9 cellular contexts compared by ENCODE assay signal in the genomic region with DNA sequence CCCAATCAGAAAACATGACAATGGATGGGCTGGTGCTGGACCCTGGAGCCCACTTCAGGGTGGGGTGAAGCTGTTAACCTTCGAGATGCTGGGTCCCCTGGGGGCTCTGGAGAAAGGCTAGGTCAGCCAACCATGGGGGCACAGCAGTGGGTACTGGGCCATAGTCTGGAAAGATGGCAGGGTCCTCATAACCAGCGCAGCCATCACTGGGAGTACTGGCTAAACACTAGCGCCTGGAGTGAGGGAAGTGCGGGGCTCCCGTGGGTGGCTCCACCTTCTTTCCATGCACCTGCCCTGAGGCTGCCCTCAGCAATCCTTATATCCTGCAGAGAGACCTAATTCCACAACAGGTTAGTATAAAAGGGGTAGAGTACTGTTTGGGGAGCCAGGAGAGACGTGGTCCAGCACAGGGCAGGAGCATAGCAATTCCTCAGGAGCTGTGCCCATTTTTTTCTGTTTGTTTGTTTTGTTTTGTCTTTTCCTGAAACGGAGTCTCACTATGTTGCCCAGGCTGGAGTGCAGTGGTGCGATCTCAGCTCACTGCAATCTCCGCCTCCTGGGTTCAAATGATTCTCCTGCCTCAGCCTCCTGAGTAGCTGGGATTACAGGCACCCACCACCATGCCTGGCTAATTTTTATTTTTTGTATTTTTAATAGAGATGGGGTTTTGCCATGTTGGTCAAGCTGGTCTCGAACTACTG.
A peak's percentile ranks its signal among the peaks of the same experiment; 100 is the strongest.
DNase-seq lines count a peak whose midpoint lies in the region; ATAC-seq, FAIRE-seq and TF ChIP-seq lines count a peak whose summit lies in the region.
"Had no signal": no experiment of that assay in that cellular context is flagged by ENCODE, and none has a peak within 500 bp of the region (broad histone marks: within the 10 kb centered on the region; RNA-seq: fewer than 3 reads in every experiment).

No MANE protein-coding gene starts in this region.

- no peaks in the 10 kb centered on the region for H3K36me3 ChIP-seq in BE2C
- H3K36me3 ChIP-seq in PC-9 (ENCODE audit: low read depth): no peaks in the 10 kb centered on the region
- no peaks in the 10 kb centered on the region for H3K36me3 ChIP-seq in trophoblast cell (ENCODE audit: control insufficient read depth in 1 of 2, insufficient read depth in 2 of 2, low read length in 2 of 2)

- intact Hi-C loops in PC-9 (cut with micrococcal nuclease; ENCODE audit: unreplicated experiment) (no loop called here), Right ventricle myocardium superior (cut with DNase I) (no loop called here)

- H3K4me1 ChIP-seq in BE2C (no peaks in the 10 kb centered on the region), PC-9 (replicated peaks; ENCODE audit: insufficient read depth) (peaks cover 24% of the 10 kb centered on the region), trophoblast cell (ENCODE audit: control insufficient read depth in 1 of 2, insufficient read depth in 2 of 2, low read length in 2 of 2) (peaks cover 10 to 17% of the 10 kb centered on the region in 2 experiments)

- H3K14ac ChIP-seq in trophoblast cell (ENCODE audit: low read length): no peak overlapping the region

- POLR2A ChIA-PET in PC-9 (lab: Charles Lee; ENCODE audit: unreplicated experiment): no interaction called here

- no peaks in the 10 kb centered on the region for H3K27me3 ChIP-seq in BE2C
- H3K27me3 ChIP-seq in PC-9 (ENCODE audit: insufficient read depth, low read depth): no peaks in the 10 kb centered on the region
- H3K27me3 ChIP-seq in trophoblast cell (ENCODE audit: insufficient read depth, low read length): no peaks in the 10 kb centered on the region

- CTCF ChIA-PET in PC-9 (lab: Charles Lee): no interaction called here

- no peak overlapping the region for H3K23ac ChIP-seq in trophoblast cell (ENCODE audit: low read length)

- H3K4me2 ChIP-seq in PC-9 (peak overlapping the region; percentile 76), trophoblast cell (ENCODE audit: low read length) (no peak overlapping the region)
- H3K4me2 ChIP-seq: KMS-11 had no signal

- H3K18ac ChIP-seq in trophoblast cell (ENCODE audit: low read length): peak overlapping the region; percentile 20

- H4K8ac ChIP-seq in trophoblast cell (ENCODE audit: low read depth, low read length): no peak overlapping the region

- ATAC-seq in Right ventricle myocardium superior (ENCODE audit: poor library complexity): peak; percentile 4
- ATAC-seq in GM21526 (IDR thresholded peaks at IDR 0.05; ENCODE audit: low FRiP score, unreplicated experiment): no peak
- ATAC-seq in HG02642 (IDR thresholded peaks at IDR 0.05; ENCODE audit: poor library complexity, unreplicated experiment): no peak

- peaks cover 9% of the 10 kb centered on the region; the same call in 1 of the 2 replicates for H3F3A ChIP-seq in PC-9 (ENCODE audit: insufficient read depth, low read depth)

- peak overlapping the region; percentile 15 for H2BK12ac ChIP-seq in trophoblast cell (ENCODE audit: low read length)

- no peaks in the 10 kb centered on the region for H3K9me2 ChIP-seq in PC-9 (ENCODE audit: insufficient read depth)

- H3K9me3 ChIP-seq in BE2C (no peaks in the 10 kb centered on the region), PC-9 (ENCODE audit: insufficient read depth, low read depth) (no peaks in the 10 kb centered on the region), trophoblast cell (ENCODE audit: insufficient read depth, low read depth, low read length) (no peaks in the 10 kb centered on the region)

- TF ChIP-seq CTCF in BE2C (IDR thresholded peaks at IDR 0.05; ENCODE audit: low read depth, low read length) (no peak), PC-9 (conservative IDR thresholded peaks at IDR 0.05) (no peak)

- no peak overlapping the region for H3K9ac ChIP-seq in trophoblast cell (ENCODE audit: low read length)
- H3K9ac ChIP-seq: KMS-11 had no signal

- no peaks in the 10 kb centered on the region for H4K20me1 ChIP-seq in PC-9 (ENCODE audit: insufficient read depth)

- no peak overlapping the region for H2BK120ac ChIP-seq in trophoblast cell (ENCODE audit: insufficient read depth, low read length, poor library complexity)

- peak overlapping the region; percentile 31 for H4K91ac ChIP-seq in trophoblast cell (ENCODE audit: low read depth, low read length)

- H3K79me1 ChIP-seq in trophoblast cell (ENCODE audit: low read length): peaks cover 5% of the 10 kb centered on the region

- no peak overlapping the region for H4K12ac ChIP-seq in trophoblast cell (ENCODE audit: low read depth, low read length)

- no peak overlapping the region for H3K4ac ChIP-seq in trophoblast cell (ENCODE audit: low read depth, low read length)

- DNase-seq in BE2C: peak; percentile 2
- DNase-seq in PC-9: no peak
- DNase-seq in Right ventricle myocardium superior: peak; percentile 22
- no peak for DNase-seq in trophoblast cell
- DNase-seq in GM19239 (ENCODE audit: insufficient read length, low spot score): no peak
- no peak for DNase-seq in MV-4-11 (lab: John Stamatoyannopoulos, UW)

- TSS peak; percentile 88 for BruUV-seq in PC-9 (replicated peaks; lab: Mats Ljungman, UMichigan)

- 0 out of 2 replicates have a peak overlapping the region, but pooled peaks have one; percentile 61 for H2AFZ ChIP-seq in PC-9
- H2AFZ ChIP-seq in trophoblast cell (ENCODE audit: insufficient read depth, low read length, poor library complexity): no peak overlapping the region

- H2BK5ac ChIP-seq in trophoblast cell (ENCODE audit: low read depth, low read length, poor library complexity): no peak overlapping the region

- H3K4me3 ChIP-seq in BE2C (ENCODE audit: low read depth, low read length) (no peak overlapping the region), PC-9 (no peak overlapping the region; the same call in 1 of the 2 replicates), trophoblast cell (ENCODE audit: low read depth, low read length) (no peak overlapping the region)

- no peak for FAIRE-seq in GM19239 (lab: Jason Lieb, UNC)

- H2AK5ac ChIP-seq in trophoblast cell (ENCODE audit: low read length): peak overlapping the region; percentile 50

- H3K27ac ChIP-seq in PC-9: peak overlapping the region; percentile 75
- no peak overlapping the region for H3K27ac ChIP-seq in trophoblast cell (ENCODE audit: low read depth, low read length)
- H3K27ac ChIP-seq: KMS-11 had no signal

- WGBS in trophoblast cell (ENCODE audit: extremely low coverage, insufficient coverage, insufficient read length): no CpG with 5 or more reads among the region's 10 CpGs

- H3K79me2 ChIP-seq in PC-9 (ENCODE audit: low read depth): no peaks in the 10 kb centered on the region
- H3K79me2 ChIP-seq in trophoblast cell (ENCODE audit: control insufficient read depth, insufficient read depth, low read length, poor library complexity): no peaks in the 10 kb centered on the region

Comparison
In these comparisons a context has a peak if more than half of its experiments do, and no peak if none do; other contexts are left out.
1. DNase-seq: peak in BE2C (single experiment) and Right ventricle myocardium superior (single experiment); none in PC-9 (0 of 2), trophoblast cell (0 of 2), GM19239 (single experiment) and MV-4-11 (single experiment).